Comparison of ENCODE assay signal across 8 cellular contexts in genomic region chr6:140062042-140063041, GRCh38.
DNase-seq lines count a peak whose midpoint lies in the region; ATAC-seq, FAIRE-seq and TF ChIP-seq lines count a peak whose summit lies in the region.

No MANE protein-coding gene starts in this region.

- H3K4me3 ChIP-seq in ascending aorta (no peak overlapping the region), thyroid gland (replicated peaks in 1 of 3) (no peak overlapping the region)

- ATAC-seq in GM21619 (IDR thresholded peaks at IDR 0.05; ENCODE audit: unreplicated experiment): no peak
- ATAC-seq in GM18868 (IDR thresholded peaks at IDR 0.05; ENCODE audit: unreplicated experiment): no peak

- no peak for TF ChIP-seq POLR2A in thyroid gland (IDR thresholded peaks at IDR 0.05)

- H3K4me1 ChIP-seq in ascending aorta (peaks cover 0 to 9% of the 10 kb centered on the region in 2 donors), thyroid gland (peaks cover 25 to 26% of the 10 kb centered on the region in 2 donors)

- no peaks in the 10 kb centered on the region for H3K9me3 ChIP-seq in ascending aorta
- H3K9me3 ChIP-seq in thyroid gland: no peaks in the 10 kb centered on the region

- WGBS in thyroid gland, 2 donors: 28 to 41% methylated on average over 3 of the region's 3 CpGs

- intact Hi-C loops in ascending aorta (cut with DNase I): loop anchor here (5.0 kb wide), 1 partner anchor 120 kb away; no protein-coding TSS in a partner anchor
- intact Hi-C loops in thyroid gland (cut with DNase I): no loop called here

- DNase-seq in HT-29 (ENCODE audit: low spot score) (peak; percentile 44), ascending aorta (ENCODE audit: low spot score in 2 of 2) (peak in 1 of 2 donors; percentile 64), thyroid gland (peak; percentile 95 to 96), midbrain (lab: John Stamatoyannopoulos, UW) (no peak)
- no peak for DNase-seq in stimulated activated CD4-positive, alpha-beta T cell treated with anti-CD3 and anti-CD28 coated beads, Interleukin-4, amount 100 ng/mL, for 1 hour

- H3K36me3 ChIP-seq in ascending aorta (no peaks in the 10 kb centered on the region), thyroid gland (no peaks in the 10 kb centered on the region)

- TF ChIP-seq CTCF in ascending aorta (IDR thresholded peaks at IDR 0.05): no peak
- TF ChIP-seq CTCF in thyroid gland (IDR thresholded peaks at IDR 0.05): peak in 1 of 6 experiments; percentile 3

- peak overlapping the region; percentile 19 to 47 for H3K27ac ChIP-seq in ascending aorta
- peak overlapping the region; percentile 75 to 92 (median 78) for H3K27ac ChIP-seq in thyroid gland

- no peaks in the 10 kb centered on the region for H3K27me3 ChIP-seq in ascending aorta
- no peaks in the 10 kb centered on the region for H3K27me3 ChIP-seq in thyroid gland

- FAIRE-seq in islet of Langerhans (lab: Jason Lieb, UNC): peak; percentile 66

Comparison
In these comparisons a context has a peak if more than half of its experiments do, and no peak if none do; other contexts are left out.
1. DNase-seq: peak in HT-29 (single experiment) and thyroid gland (2 of 2); none in midbrain (single experiment) and stimulated activated CD4-positive, alpha-beta T cell treated with anti-CD3 and anti-CD28 coated beads, Interleukin-4, amount 100 ng/mL, for 1 hour (single experiment).